ENCODE assay signal across 1 cellular context in the genomic region with DNA sequence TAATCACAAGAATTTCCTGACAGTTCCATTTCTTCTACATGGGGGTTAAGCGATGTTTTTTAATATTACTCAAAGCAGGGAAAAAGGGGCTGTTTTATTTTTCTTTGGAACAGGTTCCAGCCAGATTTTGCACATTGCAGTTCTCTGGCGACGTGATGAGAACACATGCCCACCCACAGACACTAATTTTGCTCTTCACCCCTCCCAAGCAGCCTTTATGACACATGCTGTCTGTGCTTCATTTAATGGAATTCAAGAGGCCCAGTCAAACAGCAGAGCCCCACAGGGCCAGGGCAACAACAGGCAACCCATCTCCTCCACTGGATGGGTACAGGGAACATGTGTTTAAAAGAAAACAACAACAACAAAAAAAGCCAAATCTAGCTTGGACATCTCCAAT.
TF ChIP-seq lines count a peak whose summit lies in the region.

No MANE protein-coding gene starts in this region.

TF ChIP-seq in SK-N-SH, 30 proteins besides CTCF, POLR2A, EP300 and RAD21 (continued from another document):
- TF ChIP-seq TAF1 (IDR thresholded peaks at IDR 0.05; ENCODE audit: borderline replicate concordance, low read depth, low read length) = no peak
- TF ChIP-seq RCOR1 (IDR thresholded peaks at IDR 0.05; ENCODE audit: low read length) = peak; percentile 29; the same call in 1 of the 2 replicates
- no peak for TF ChIP-seq EZH2phosphoT487 (IDR thresholded peaks at IDR 0.05; ENCODE audit: borderline replicate concordance, low read depth)
- peak; percentile 75; the same call in 1 of the 2 replicates for TF ChIP-seq MXI1 (IDR thresholded peaks at IDR 0.05; ENCODE audit: low read depth, low read length)
- TF ChIP-seq POLR2AphosphoS5 (IDR thresholded peaks at IDR 0.05; ENCODE audit: low read depth, low read length) = no peak
- TF ChIP-seq, protein P1, sequence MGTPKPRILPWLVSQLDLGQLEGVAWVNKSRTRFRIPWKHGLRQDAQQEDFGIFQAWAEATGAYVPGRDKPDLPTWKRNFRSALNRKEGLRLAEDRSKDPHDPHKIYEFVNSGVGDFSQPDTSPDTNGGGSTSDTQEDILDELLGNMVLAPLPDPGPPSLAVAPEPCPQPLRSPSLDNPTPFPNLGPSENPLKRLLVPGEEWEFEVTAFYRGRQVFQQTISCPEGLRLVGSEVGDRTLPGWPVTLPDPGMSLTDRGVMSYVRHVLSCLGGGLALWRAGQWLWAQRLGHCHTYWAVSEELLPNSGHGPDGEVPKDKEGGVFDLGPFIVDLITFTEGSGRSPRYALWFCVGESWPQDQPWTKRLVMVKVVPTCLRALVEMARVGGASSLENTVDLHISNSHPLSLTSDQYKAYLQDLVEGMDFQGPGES (IDR thresholded peaks at IDR 0.05; ENCODE audit: low read depth, low read length) = no peak
